In the genomic region with DNA sequence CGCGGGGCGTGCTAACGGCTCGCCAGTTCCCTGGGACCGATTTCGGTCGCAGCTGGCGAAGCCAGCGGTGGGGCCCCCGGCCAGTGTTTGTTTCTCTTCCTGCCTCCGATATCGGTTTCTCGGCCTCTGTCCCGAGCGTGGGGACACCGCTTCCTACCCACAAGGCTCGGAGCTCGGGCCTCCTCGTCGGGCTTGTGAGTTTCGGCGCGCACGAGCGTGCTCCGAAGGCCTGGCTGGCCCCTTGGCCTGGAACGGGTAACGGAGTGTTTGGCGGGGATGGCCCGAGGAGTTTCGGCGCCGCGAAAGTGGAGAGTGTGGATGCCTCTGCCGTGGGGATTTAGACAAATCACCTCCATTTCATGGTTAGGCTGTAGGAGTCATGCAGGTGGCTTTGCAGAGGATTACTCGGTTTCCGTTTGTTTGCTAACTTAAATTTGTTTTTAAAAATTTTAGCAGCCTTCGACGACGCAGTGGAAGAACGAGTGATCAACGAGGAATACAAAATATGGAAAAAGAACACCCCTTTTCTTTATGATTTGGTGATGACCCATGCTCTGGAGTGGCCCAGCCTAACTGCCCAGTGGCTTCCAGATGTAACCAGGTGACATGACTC, we compare ENCODE assay signal across 1 cellular context.
TF ChIP-seq lines count a peak whose summit lies in the region.

No MANE protein-coding gene starts in this region.

TF ChIP-seq in K562, 482 proteins besides CTCF, POLR2A, EP300 and RAD21 (continued from another document and continues in another):
- TF ChIP-seq, protein P1, sequence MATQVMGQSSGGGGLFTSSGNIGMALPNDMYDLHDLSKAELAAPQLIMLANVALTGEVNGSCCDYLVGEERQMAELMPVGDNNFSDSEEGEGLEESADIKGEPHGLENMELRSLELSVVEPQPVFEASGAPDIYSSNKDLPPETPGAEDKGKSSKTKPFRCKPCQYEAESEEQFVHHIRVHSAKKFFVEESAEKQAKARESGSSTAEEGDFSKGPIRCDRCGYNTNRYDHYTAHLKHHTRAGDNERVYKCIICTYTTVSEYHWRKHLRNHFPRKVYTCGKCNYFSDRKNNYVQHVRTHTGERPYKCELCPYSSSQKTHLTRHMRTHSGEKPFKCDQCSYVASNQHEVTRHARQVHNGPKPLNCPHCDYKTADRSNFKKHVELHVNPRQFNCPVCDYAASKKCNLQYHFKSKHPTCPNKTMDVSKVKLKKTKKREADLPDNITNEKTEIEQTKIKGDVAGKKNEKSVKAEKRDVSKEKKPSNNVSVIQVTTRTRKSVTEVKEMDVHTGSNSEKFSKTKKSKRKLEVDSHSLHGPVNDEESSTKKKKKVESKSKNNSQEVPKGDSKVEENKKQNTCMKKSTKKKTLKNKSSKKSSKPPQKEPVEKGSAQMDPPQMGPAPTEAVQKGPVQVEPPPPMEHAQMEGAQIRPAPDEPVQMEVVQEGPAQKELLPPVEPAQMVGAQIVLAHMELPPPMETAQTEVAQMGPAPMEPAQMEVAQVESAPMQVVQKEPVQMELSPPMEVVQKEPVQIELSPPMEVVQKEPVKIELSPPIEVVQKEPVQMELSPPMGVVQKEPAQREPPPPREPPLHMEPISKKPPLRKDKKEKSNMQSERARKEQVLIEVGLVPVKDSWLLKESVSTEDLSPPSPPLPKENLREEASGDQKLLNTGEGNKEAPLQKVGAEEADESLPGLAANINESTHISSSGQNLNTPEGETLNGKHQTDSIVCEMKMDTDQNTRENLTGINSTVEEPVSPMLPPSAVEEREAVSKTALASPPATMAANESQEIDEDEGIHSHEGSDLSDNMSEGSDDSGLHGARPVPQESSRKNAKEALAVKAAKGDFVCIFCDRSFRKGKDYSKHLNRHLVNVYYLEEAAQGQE (CRISPR knock-in tag; IDR thresholded peaks at IDR 0.05; ENCODE audit: low read depth), result no peak
- no peak for TF ChIP-seq ZNF780A (CRISPR knock-in tag; IDR thresholded peaks at IDR 0.05)
- no peak for TF ChIP-seq ZNF318 (IDR thresholded peaks at IDR 0.05; ENCODE audit: borderline replicate concordance in 1 of 2, low read depth in 1 of 2)
- TF ChIP-seq, protein P2, sequence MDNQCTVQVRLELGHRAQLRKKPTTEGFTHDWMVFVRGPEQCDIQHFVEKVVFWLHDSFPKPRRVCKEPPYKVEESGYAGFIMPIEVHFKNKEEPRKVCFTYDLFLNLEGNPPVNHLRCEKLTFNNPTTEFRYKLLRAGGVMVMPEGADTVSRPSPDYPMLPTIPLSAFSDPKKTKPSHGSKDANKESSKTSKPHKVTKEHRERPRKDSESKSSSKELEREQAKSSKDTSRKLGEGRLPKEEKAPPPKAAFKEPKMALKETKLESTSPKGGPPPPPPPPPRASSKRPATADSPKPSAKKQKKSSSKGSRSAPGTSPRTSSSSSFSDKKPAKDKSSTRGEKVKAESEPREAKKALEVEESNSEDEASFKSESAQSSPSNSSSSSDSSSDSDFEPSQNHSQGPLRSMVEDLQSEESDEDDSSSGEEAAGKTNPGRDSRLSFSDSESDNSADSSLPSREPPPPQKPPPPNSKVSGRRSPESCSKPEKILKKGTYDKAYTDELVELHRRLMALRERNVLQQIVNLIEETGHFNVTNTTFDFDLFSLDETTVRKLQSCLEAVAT (IDR thresholded peaks at IDR 0.05), result no peak
- 0 out of 2 replicates have a peak, but pooled peaks have one; percentile 18 for TF ChIP-seq ZFP1 (CRISPR knock-in tag; IDR thresholded peaks at IDR 0.05)
- no peak; the same call in 1 of the 2 replicates for TF ChIP-seq ZNF263 (CRISPR knock-in tag; IDR thresholded peaks at IDR 0.05; ENCODE audit: borderline replicate concordance)
- no peak for TF ChIP-seq SIRT6 (IDR thresholded peaks at IDR 0.05; ENCODE audit: low read depth, low read length)
- no peak for TF ChIP-seq ZNF124 (CRISPR knock-in tag; IDR thresholded peaks at IDR 0.05)
- TF ChIP-seq, protein P3, sequence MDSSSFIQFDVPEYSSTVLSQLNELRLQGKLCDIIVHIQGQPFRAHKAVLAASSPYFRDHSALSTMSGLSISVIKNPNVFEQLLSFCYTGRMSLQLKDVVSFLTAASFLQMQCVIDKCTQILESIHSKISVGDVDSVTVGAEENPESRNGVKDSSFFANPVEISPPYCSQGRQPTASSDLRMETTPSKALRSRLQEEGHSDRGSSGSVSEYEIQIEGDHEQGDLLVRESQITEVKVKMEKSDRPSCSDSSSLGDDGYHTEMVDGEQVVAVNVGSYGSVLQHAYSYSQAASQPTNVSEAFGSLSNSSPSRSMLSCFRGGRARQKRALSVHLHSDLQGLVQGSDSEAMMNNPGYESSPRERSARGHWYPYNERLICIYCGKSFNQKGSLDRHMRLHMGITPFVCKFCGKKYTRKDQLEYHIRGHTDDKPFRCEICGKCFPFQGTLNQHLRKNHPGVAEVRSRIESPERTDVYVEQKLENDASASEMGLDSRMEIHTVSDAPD (CRISPR knock-in tag; IDR thresholded peaks at IDR 0.05), result no peak
- TF ChIP-seq CREBBP (IDR thresholded peaks at IDR 0.05; ENCODE audit: low read depth, low read length), result no peak
- TF ChIP-seq HDAC6 (IDR thresholded peaks at IDR 0.05; ENCODE audit: low read depth, low read length), result no peak
- TF ChIP-seq, protein P4, sequence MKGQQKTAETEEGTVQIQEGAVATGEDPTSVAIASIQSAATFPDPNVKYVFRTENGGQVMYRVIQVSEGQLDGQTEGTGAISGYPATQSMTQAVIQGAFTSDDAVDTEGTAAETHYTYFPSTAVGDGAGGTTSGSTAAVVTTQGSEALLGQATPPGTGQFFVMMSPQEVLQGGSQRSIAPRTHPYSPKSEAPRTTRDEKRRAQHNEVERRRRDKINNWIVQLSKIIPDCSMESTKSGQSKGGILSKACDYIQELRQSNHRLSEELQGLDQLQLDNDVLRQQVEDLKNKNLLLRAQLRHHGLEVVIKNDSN (CRISPR knock-in tag; IDR thresholded peaks at IDR 0.05), result no peak
- no peak for TF ChIP-seq EZH2 (IDR thresholded peaks at IDR 0.05; ENCODE audit: borderline replicate concordance, low read depth, low read length)
- TF ChIP-seq ARNT (IDR thresholded peaks at IDR 0.05), result no peak
- TF ChIP-seq, protein P5, sequence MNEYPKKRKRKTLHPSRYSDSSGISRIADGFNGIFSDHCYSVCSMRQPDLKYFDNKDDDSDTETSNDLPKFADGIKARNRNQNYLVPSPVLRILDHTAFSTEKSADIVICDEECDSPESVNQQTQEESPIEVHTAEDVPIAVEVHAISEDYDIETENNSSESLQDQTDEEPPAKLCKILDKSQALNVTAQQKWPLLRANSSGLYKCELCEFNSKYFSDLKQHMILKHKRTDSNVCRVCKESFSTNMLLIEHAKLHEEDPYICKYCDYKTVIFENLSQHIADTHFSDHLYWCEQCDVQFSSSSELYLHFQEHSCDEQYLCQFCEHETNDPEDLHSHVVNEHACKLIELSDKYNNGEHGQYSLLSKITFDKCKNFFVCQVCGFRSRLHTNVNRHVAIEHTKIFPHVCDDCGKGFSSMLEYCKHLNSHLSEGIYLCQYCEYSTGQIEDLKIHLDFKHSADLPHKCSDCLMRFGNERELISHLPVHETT (CRISPR knock-in tag; conservative IDR thresholded peaks at IDR 0.05 in 1 of 2, IDR thresholded peaks at IDR 0.05 in 1 of 2), result no peak
- peak; percentile 66; the same call in 1 of the 2 replicates for TF ChIP-seq ZNF764 (CRISPR knock-in tag; IDR thresholded peaks at IDR 0.05; ENCODE audit: low read depth)
- TF ChIP-seq KLF6 (CRISPR knock-in tag; IDR thresholded peaks at IDR 0.05; ENCODE audit: borderline replicate concordance), result no peak
- no peak for TF ChIP-seq MYBL2 (IDR thresholded peaks at IDR 0.05; ENCODE audit: low read depth)
- no peak for TF ChIP-seq MYBL2 (CRISPR knock-in tag; IDR thresholded peaks at IDR 0.05; ENCODE audit: borderline replicate concordance)
- no peak for TF ChIP-seq FOXP1 (CRISPR knock-in tag; IDR thresholded peaks at IDR 0.05)
- 0 out of 2 replicates have a peak, but pooled peaks have one; percentile 27 for TF ChIP-seq OTX1 (CRISPR knock-in tag; IDR thresholded peaks at IDR 0.05)
- TF ChIP-seq FOXA3 (CRISPR knock-in tag; conservative IDR thresholded peaks at IDR 0.05 in 1 of 2, IDR thresholded peaks at IDR 0.05 in 1 of 2), result peak in 1 of 2 experiments; percentile 12; a peak in 3 of 4 replicates
- no peak for TF ChIP-seq FOXJ2 (tag; IDR thresholded peaks at IDR 0.05)
- no peak for TF ChIP-seq PTTG1 (tag; IDR thresholded peaks at IDR 0.05; ENCODE audit: low read depth)
- no peak for TF ChIP-seq THRAP3 (IDR thresholded peaks at IDR 0.05; ENCODE audit: borderline replicate concordance)
- TF ChIP-seq SOX6 (IDR thresholded peaks at IDR 0.05), result no peak
- 0 out of 2 replicates have a peak, but pooled peaks have one; percentile 37 for TF ChIP-seq ZNF134 (CRISPR knock-in tag; conservative IDR thresholded peaks at IDR 0.05)
- no peak for TF ChIP-seq SP2 (IDR thresholded peaks at IDR 0.05; ENCODE audit: extremely low read depth, low read depth, low read length, poor library complexity, severe bottlenecking)
- no peak for TF ChIP-seq BRD4 (IDR thresholded peaks at IDR 0.05)
- TF ChIP-seq NR2C2 (CRISPR knock-in tag; IDR thresholded peaks at IDR 0.05), result no peak
- TF ChIP-seq NR2C2 (tag; IDR thresholded peaks at IDR 0.05), result no peak
- TF ChIP-seq HMGXB4 (CRISPR knock-in tag; IDR thresholded peaks at IDR 0.05), result no peak
- peak; percentile 3; the same call in 1 of the 2 replicates for TF ChIP-seq KAT8 (IDR thresholded peaks at IDR 0.05; ENCODE audit: low read depth)
- TF ChIP-seq ZNF79 (CRISPR knock-in tag; IDR thresholded peaks at IDR 0.05; ENCODE audit: low read depth), result 0 out of 2 replicates have a peak, but pooled peaks have one; percentile 52
- TF ChIP-seq, protein P6, sequence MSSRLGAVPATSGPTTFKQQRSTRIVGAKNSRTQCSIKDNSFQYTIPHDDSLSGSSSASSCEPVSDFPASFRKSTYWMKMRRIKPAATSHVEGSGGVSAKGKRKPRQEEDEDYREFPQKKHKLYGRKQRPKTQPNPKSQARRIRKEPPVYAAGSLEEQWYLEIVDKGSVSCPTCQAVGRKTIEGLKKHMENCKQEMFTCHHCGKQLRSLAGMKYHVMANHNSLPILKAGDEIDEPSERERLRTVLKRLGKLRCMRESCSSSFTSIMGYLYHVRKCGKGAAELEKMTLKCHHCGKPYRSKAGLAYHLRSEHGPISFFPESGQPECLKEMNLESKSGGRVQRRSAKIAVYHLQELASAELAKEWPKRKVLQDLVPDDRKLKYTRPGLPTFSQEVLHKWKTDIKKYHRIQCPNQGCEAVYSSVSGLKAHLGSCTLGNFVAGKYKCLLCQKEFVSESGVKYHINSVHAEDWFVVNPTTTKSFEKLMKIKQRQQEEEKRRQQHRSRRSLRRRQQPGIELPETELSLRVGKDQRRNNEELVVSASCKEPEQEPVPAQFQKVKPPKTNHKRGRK (tag; IDR thresholded peaks at IDR 0.05), result no peak
- TF ChIP-seq CAMTA2 (CRISPR knock-in tag; conservative IDR thresholded peaks at IDR 0.05), result no peak
- no peak for TF ChIP-seq ZFPM2 (CRISPR knock-in tag; IDR thresholded peaks at IDR 0.05)
- no peak for TF ChIP-seq ZNF174 (CRISPR knock-in tag; IDR thresholded peaks at IDR 0.05)
- no peak for TF ChIP-seq BDP1 (IDR thresholded peaks at IDR 0.05; ENCODE audit: insufficient read depth, insufficient read length)
- no peak for TF ChIP-seq COPS2 (conservative IDR thresholded peaks at IDR 0.05)
